2 cellular contexts compared by ENCODE assay signal in the genomic region with DNA sequence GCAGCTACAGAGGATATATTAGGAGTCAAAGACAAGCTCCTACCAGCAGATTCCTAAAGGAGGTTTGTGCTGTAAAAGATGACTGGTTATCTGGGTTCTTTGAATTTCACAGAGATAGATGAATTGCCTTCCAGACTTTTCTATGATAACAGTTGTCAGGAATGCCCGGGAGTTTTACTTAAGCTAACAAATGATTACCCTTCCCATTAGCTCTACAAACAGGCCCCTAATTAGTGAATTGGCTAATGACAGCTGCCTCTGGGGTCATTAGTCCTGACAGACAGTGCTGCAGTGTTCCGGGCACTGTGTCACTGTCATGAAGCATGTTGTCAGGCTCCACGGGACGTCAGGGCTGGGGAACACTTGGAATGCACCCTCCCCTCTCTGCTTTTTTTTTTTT.
TF ChIP-seq lines count a peak whose summit lies in the region.

No MANE protein-coding gene starts in this region.

TF ChIP-seq in liver, 16 proteins besides CTCF, POLR2A, EP300 and RAD21:
- TF ChIP-seq, protein P1, sequence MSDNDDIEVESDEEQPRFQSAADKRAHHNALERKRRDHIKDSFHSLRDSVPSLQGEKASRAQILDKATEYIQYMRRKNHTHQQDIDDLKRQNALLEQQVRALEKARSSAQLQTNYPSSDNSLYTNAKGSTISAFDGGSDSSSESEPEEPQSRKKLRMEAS (IDR thresholded peaks at IDR 0.05): no peak
- TF ChIP-seq HNF4A (conservative IDR thresholded peaks at IDR 0.05) (no peak), FOXA2 (IDR thresholded peaks at IDR 0.05) (no peak), EGR1 (IDR thresholded peaks at IDR 0.05; ENCODE audit: low read depth in 2 of 2) (no peak), NR2F2 (IDR thresholded peaks at IDR 0.05) (peak; percentile 25), YY1 (IDR thresholded peaks at IDR 0.05) (no peak), RXRA (IDR thresholded peaks at IDR 0.05) (peak; percentile 25 to 37), FOXA1 (IDR thresholded peaks at IDR 0.05) (no peak), JUND (IDR thresholded peaks at IDR 0.05) (no peak), SP1 (IDR thresholded peaks at IDR 0.05) (peak; percentile 33), HNF4G (IDR thresholded peaks at IDR 0.05) (no peak), ATF3 (IDR thresholded peaks at IDR 0.05) (no peak), TAF1 (conservative IDR thresholded peaks at IDR 0.05) (no peak), GABPA (IDR thresholded peaks at IDR 0.05 in 1 of 2, conservative IDR thresholded peaks at IDR 0.05 in 1 of 2) (no peak)
- TF ChIP-seq, protein P2, sequence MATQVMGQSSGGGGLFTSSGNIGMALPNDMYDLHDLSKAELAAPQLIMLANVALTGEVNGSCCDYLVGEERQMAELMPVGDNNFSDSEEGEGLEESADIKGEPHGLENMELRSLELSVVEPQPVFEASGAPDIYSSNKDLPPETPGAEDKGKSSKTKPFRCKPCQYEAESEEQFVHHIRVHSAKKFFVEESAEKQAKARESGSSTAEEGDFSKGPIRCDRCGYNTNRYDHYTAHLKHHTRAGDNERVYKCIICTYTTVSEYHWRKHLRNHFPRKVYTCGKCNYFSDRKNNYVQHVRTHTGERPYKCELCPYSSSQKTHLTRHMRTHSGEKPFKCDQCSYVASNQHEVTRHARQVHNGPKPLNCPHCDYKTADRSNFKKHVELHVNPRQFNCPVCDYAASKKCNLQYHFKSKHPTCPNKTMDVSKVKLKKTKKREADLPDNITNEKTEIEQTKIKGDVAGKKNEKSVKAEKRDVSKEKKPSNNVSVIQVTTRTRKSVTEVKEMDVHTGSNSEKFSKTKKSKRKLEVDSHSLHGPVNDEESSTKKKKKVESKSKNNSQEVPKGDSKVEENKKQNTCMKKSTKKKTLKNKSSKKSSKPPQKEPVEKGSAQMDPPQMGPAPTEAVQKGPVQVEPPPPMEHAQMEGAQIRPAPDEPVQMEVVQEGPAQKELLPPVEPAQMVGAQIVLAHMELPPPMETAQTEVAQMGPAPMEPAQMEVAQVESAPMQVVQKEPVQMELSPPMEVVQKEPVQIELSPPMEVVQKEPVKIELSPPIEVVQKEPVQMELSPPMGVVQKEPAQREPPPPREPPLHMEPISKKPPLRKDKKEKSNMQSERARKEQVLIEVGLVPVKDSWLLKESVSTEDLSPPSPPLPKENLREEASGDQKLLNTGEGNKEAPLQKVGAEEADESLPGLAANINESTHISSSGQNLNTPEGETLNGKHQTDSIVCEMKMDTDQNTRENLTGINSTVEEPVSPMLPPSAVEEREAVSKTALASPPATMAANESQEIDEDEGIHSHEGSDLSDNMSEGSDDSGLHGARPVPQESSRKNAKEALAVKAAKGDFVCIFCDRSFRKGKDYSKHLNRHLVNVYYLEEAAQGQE (IDR thresholded peaks at IDR 0.05): no peak
- TF ChIP-seq, protein P3, sequence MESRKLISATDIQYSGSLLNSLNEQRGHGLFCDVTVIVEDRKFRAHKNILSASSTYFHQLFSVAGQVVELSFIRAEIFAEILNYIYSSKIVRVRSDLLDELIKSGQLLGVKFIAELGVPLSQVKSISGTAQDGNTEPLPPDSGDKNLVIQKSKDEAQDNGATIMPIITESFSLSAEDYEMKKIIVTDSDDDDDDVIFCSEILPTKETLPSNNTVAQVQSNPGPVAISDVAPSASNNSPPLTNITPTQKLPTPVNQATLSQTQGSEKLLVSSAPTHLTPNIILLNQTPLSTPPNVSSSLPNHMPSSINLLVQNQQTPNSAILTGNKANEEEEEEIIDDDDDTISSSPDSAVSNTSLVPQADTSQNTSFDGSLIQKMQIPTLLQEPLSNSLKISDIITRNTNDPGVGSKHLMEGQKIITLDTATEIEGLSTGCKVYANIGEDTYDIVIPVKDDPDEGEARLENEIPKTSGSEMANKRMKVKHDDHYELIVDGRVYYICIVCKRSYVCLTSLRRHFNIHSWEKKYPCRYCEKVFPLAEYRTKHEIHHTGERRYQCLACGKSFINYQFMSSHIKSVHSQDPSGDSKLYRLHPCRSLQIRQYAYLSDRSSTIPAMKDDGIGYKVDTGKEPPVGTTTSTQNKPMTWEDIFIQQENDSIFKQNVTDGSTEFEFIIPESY (IDR thresholded peaks at IDR 0.05): no peak

TF ChIP-seq in HepG2, 621 proteins besides CTCF, POLR2A, EP300 and RAD21:
- TF ChIP-seq, protein P4, sequence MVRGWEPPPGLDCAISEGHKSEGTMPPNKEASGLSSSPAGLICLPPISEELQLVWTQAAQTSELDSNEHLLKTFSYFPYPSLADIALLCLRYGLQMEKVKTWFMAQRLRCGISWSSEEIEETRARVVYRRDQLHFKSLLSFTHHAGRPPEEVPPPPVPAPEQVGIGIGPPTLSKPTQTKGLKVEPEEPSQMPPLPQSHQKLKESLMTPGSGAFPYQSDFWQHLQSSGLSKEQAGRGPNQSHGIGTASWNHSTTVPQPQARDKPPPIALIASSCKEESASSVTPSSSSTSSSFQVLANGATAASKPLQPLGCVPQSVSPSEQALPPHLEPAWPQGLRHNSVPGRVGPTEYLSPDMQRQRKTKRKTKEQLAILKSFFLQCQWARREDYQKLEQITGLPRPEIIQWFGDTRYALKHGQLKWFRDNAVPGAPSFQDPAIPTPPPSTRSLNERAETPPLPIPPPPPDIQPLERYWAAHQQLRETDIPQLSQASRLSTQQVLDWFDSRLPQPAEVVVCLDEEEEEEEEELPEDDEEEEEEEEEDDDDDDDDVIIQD (CRISPR knock-in tag; IDR thresholded peaks at IDR 0.05; ENCODE audit: low read depth): no peak
- TF ChIP-seq, protein P5, sequence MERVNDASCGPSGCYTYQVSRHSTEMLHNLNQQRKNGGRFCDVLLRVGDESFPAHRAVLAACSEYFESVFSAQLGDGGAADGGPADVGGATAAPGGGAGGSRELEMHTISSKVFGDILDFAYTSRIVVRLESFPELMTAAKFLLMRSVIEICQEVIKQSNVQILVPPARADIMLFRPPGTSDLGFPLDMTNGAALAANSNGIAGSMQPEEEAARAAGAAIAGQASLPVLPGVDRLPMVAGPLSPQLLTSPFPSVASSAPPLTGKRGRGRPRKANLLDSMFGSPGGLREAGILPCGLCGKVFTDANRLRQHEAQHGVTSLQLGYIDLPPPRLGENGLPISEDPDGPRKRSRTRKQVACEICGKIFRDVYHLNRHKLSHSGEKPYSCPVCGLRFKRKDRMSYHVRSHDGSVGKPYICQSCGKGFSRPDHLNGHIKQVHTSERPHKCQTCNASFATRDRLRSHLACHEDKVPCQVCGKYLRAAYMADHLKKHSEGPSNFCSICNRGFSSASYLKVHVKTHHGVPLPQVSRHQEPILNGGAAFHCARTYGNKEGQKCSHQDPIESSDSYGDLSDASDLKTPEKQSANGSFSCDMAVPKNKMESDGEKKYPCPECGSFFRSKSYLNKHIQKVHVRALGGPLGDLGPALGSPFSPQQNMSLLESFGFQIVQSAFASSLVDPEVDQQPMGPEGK (CRISPR knock-in tag; IDR thresholded peaks at IDR 0.05): no peak
